In genomic region chr3:194682189-194682588, GRCh38 we compare ENCODE assay signal across 11 cellular contexts. TPM values are rescaled to one million over a fixed set of nuclear protein-coding genes. Genes with fewer than 3 reads are reported as not detected.
A peak's percentile ranks its signal among the peaks of the same experiment; 100 is the strongest.
DNase-seq lines count a peak whose midpoint lies in the region; ATAC-seq and TF ChIP-seq lines count a peak whose summit lies in the region.
"Had no signal": no experiment of that assay in that cellular context is flagged by ENCODE, and none has a peak within 500 bp of the region (broad histone marks: within the 10 kb centered on the region; RNA-seq: fewer than 3 reads in every experiment).

No MANE protein-coding gene starts in this region.

- intact Hi-C loops in activated CD4-positive, alpha-beta T cell treated with anti-CD3 and anti-CD28 coated beads, Interleukin-2, amount 10 ng/mL, durations not matched to agents 24 days and 14 days (cut with micrococcal nuclease), result loop anchor here (1.0 to 10.0 kb wide), 4 partner anchors 223 to 840 kb away; no protein-coding TSS in a partner anchor
- intact Hi-C loops in Panc1 (cut with micrococcal nuclease; ENCODE audit: unreplicated experiment), result loop anchor here (1.0 to 10.0 kb wide), 5 partner anchors 193 to 843 kb away; no protein-coding TSS in a partner anchor

- H3K4me1 Mint-ChIP-seq in activated CD4-positive, alpha-beta T cell treated with anti-CD3 and anti-CD28 coated beads, Interleukin-2, amount 10 ng/mL, durations not matched to agents 24 days and 14 days, result peaks cover 35% of the 10 kb centered on the region
- peaks cover 33 to 41% of the 10 kb centered on the region in 2 donors for H3K4me1 Mint-ChIP-seq in immature natural killer cell

- WGBS in suprapubic skin, result 40% methylated on average over 3 of the region's 3 CpGs
- WGBS in tibial nerve, 2 donors, result 26 to 33% methylated on average over 3 of the region's 3 CpGs

- CTCF ChIA-PET in Panc1 (lab: Charles Lee), result interaction anchor here (0.5 to 2.2 kb wide), 17 partner anchors 10 to 1273 kb away, joined by 3 to 22 read pairs (median 4); partner anchors contain the start of genes LSG1 and XXYLT1

- H3K4me3 ChIP-seq in Panc1 (ENCODE audit: low read depth in 2 of 2, low read length in 2 of 2) (peak overlapping the region in 1 of 2 experiments; percentile 15; a peak in 1 of 4 replicates), suprapubic skin (no peak overlapping the region), tibial nerve (no peak overlapping the region)
- H3K4me3 ChIP-seq: pancreas, upper lobe of left lung had no signal

- no peak overlapping the region for H3K4me3 Mint-ChIP-seq in activated CD4-positive, alpha-beta T cell treated with anti-CD3 and anti-CD28 coated beads, Interleukin-2, amount 10 ng/mL, durations not matched to agents 24 days and 14 days
- no peak overlapping the region for H3K4me3 Mint-ChIP-seq in immature natural killer cell

- ATAC-seq in Panc1, result no peak
- no peak for ATAC-seq in HG02840 (IDR thresholded peaks at IDR 0.05; ENCODE audit: low FRiP score, unreplicated experiment)
- no peak for ATAC-seq in GM18520 (IDR thresholded peaks at IDR 0.05; ENCODE audit: unreplicated experiment)

- no peak for DNase-seq in activated CD4-positive, alpha-beta T cell treated with anti-CD3 and anti-CD28 coated beads, Interleukin-2, amount 10 ng/mL, durations not matched to agents 24 days and 14 days
- DNase-seq in activated CD4-positive, alpha-beta T cell treated with anti-CD3 and anti-CD28 coated beads, Interleukin-2, amount 50 U/mL, for 4 hours, result no peak
- DNase-seq in Panc1 (ENCODE audit: low read depth, low spot score) (no peak), immature natural killer cell (no peak), suprapubic skin (ENCODE audit: low spot score in 2 of 2) (no peak), tibial nerve (ENCODE audit: low spot score in 2 of 2) (no peak)

- POLR2A ChIA-PET in Panc1 (lab: Charles Lee), result interaction anchor here (0.6 kb wide), 1 partner anchor 577 kb away, joined by 3 read pairs; no protein-coding TSS in a partner anchor

- H3K27me3 ChIP-seq in Panc1 (ENCODE audit: control insufficient read depth, insufficient read depth, low read length) (no peaks in the 10 kb centered on the region), suprapubic skin (peaks cover 4% of the 10 kb centered on the region), tibial nerve (peaks cover 0 to 11% of the 10 kb centered on the region in 2 donors)
- H3K27me3 ChIP-seq: upper lobe of left lung had no signal

- no peak for TF ChIP-seq CTCF in Panc1 (IDR thresholded peaks at IDR 0.05)
- no peak for TF ChIP-seq CTCF in suprapubic skin (IDR thresholded peaks at IDR 0.05)
- TF ChIP-seq CTCF in tibial nerve (IDR thresholded peaks at IDR 0.05), result no peak

- H3K9me3 Mint-ChIP-seq in activated CD4-positive, alpha-beta T cell treated with anti-CD3 and anti-CD28 coated beads, Interleukin-2, amount 10 ng/mL, durations not matched to agents 24 days and 14 days, result no peaks in the 10 kb centered on the region
- H3K9me3 Mint-ChIP-seq in immature natural killer cell, result no peaks in the 10 kb centered on the region
- H3K9me3 Mint-ChIP-seq: CD8-positive, alpha-beta memory T cell had no signal

- H3K36me3 Mint-ChIP-seq in activated CD4-positive, alpha-beta T cell treated with anti-CD3 and anti-CD28 coated beads, Interleukin-2, amount 10 ng/mL, durations not matched to agents 24 days and 14 days (ENCODE audit: low read depth), result no peaks in the 10 kb centered on the region
- H3K36me3 Mint-ChIP-seq in immature natural killer cell, result no peaks in the 10 kb centered on the region

- no peak for TF ChIP-seq POLR2A in suprapubic skin (IDR thresholded peaks at IDR 0.05)
- TF ChIP-seq POLR2A in tibial nerve (IDR thresholded peaks at IDR 0.05), result no peak

- no peaks in the 10 kb centered on the region for H3K9me3 ChIP-seq in Panc1 (ENCODE audit: control insufficient read depth, insufficient read depth, low read depth, low read length)
- H3K9me3 ChIP-seq in suprapubic skin, result no peaks in the 10 kb centered on the region
- no peaks in the 10 kb centered on the region for H3K9me3 ChIP-seq in tibial nerve
- H3K9me3 ChIP-seq: pancreas, upper lobe of left lung had no signal

- H3K27me3 Mint-ChIP-seq in activated CD4-positive, alpha-beta T cell treated with anti-CD3 and anti-CD28 coated beads, Interleukin-2, amount 10 ng/mL, durations not matched to agents 24 days and 14 days, result peaks cover 31% of the 10 kb centered on the region
- H3K27me3 Mint-ChIP-seq in immature natural killer cell (ENCODE audit: low read depth in 3 of 3), result peaks cover 8 to 11% (median 10%) of the 10 kb centered on the region in 3 donors

- H3K27ac ChIP-seq in Panc1 (ENCODE audit: low read length), result peak overlapping the region; percentile 39
- peak overlapping the region; percentile 64 for H3K27ac ChIP-seq in suprapubic skin
- no peak overlapping the region for H3K27ac ChIP-seq in tibial nerve
- H3K27ac ChIP-seq: pancreas had no signal

- in situ Hi-C loops in Panc1 (cut with HindIII; ENCODE audit: low pct_unique_long_range_greater_than_20kb, low sequenced_read_pairs), result no loop called here

- no peaks in the 10 kb centered on the region for H3K36me3 ChIP-seq in Panc1 (ENCODE audit: control insufficient read depth, insufficient read depth, low read length)
- H3K36me3 ChIP-seq in suprapubic skin, result no peaks in the 10 kb centered on the region
- H3K36me3 ChIP-seq in tibial nerve, result no peaks in the 10 kb centered on the region
- H3K36me3 ChIP-seq: pancreas, upper lobe of left lung had no signal

- H3K4me1 ChIP-seq in Panc1 (ENCODE audit: control insufficient read depth, insufficient read depth, low read length) (peaks cover 21% of the 10 kb centered on the region), suprapubic skin (peaks cover 32% of the 10 kb centered on the region), tibial nerve (peaks cover 0 to 32% (median 5%) of the 10 kb centered on the region in 4 donors)

- no peak for TF ChIP-seq EP300 in suprapubic skin (IDR thresholded peaks at IDR 0.05)
- TF ChIP-seq EP300 in tibial nerve (IDR thresholded peaks at IDR 0.05), result no peak

- no TSS peak for BruUV-seq in Panc1 (replicated peaks; lab: Mats Ljungman, UMichigan)

- H3K27ac Mint-ChIP-seq in activated CD4-positive, alpha-beta T cell treated with anti-CD3 and anti-CD28 coated beads, Interleukin-2, amount 10 ng/mL, durations not matched to agents 24 days and 14 days, result peak overlapping the region; percentile 7
- H3K27ac Mint-ChIP-seq in immature natural killer cell, result peak overlapping the region in 4 of 6 donors; percentile 27 to 85 (median 79)

RNA-seq across cellular contexts. Expression of gene FAM43A, which starts 3.5 kb away (rescaled TPM):
- total RNA-seq in activated CD4-positive, alpha-beta T cell treated with anti-CD3 and anti-CD28 coated beads, Interleukin-2, amount 10 ng/mL, durations not matched to agents 24 days and 14 days, result 7.0 TPM in 2 replicates
- total RNA-seq in Panc1 (2021; ENCODE audit: unreplicated experiment) (51.4 TPM), suprapubic skin (10 to 100 TPM in 3 of 4 donors, 1 to 10 TPM in 1; 9.3 to 60.9 (median 26.9) TPM), tibial nerve (10 to 100 TPM; 19.8 to 47.7 (median 35.8) TPM)
- polyA plus RNA-seq in Panc1 (2012; ENCODE audit: insufficient read length), result 76.9 TPM
- 10 to 100 TPM; 15.7 to 58.9 (median 28.5) TPM for polyA plus RNA-seq in immature natural killer cell

RNA-seq across cellular contexts. Expression of gene LSG1, which starts 10.2 kb away (rescaled TPM):
- 59.0 and 60.2 TPM in 2 replicates for total RNA-seq in activated CD4-positive, alpha-beta T cell treated with anti-CD3 and anti-CD28 coated beads, Interleukin-2, amount 10 ng/mL, durations not matched to agents 24 days and 14 days
- 72.9 TPM for total RNA-seq in Panc1 (2021; ENCODE audit: unreplicated experiment)
- 52.9 TPM for polyA plus RNA-seq in Panc1 (2012; ENCODE audit: insufficient read length)
- polyA plus RNA-seq in immature natural killer cell, result 10 to 100 TPM in 2 of 3 donors, 1 to 10 TPM in 1; 3.3 to 30.7 (median 11.1) TPM
- 10 to 100 TPM; 51.7 to 86.5 (median 56.6) TPM for total RNA-seq in suprapubic skin
- 10 to 100 TPM; 24.9 to 64.5 (median 39.3) TPM for total RNA-seq in tibial nerve

RNA-seq across cellular contexts. Expression of gene TMEM44, which starts 49.0 kb away (rescaled TPM):
- 2.4 and 2.8 TPM in 2 replicates for total RNA-seq in activated CD4-positive, alpha-beta T cell treated with anti-CD3 and anti-CD28 coated beads, Interleukin-2, amount 10 ng/mL, durations not matched to agents 24 days and 14 days
- total RNA-seq in Panc1 (2021; ENCODE audit: unreplicated experiment) (70.1 TPM), suprapubic skin (1 to 10 TPM; 1.5 to 8.2 (median 4.7) TPM), tibial nerve (10 to 100 TPM; 14.9 to 17.4 (median 16.5) TPM)
- polyA plus RNA-seq in Panc1 (2012; ENCODE audit: insufficient read length), result 69.9 TPM
- polyA plus RNA-seq in immature natural killer cell, result 1 to 10 TPM in 2 of 3 donors, not detected in 1; 1.4 TPM

Comparison
In these comparisons a context has a peak if more than half of its experiments do, and no peak if none do; other contexts are left out.
1. H3K27ac ChIP-seq: peak in Panc1 (single experiment) and suprapubic skin (single experiment); none in tibial nerve (0 of 4).